In genomic region chr3:116393199-116393598, GRCh38 we compare ENCODE assay signal across 18 cellular contexts. TPM values are rescaled to one million over a fixed set of nuclear protein-coding genes. Genes with fewer than 3 reads are reported as not detected.
DNase-seq lines count a peak whose midpoint lies in the region; ATAC-seq, FAIRE-seq and TF ChIP-seq lines count a peak whose summit lies in the region.
"Had no signal": no experiment of that assay in that cellular context is flagged by ENCODE, and none has a peak within 500 bp of the region (broad histone marks: within the 10 kb centered on the region; RNA-seq: fewer than 3 reads in every experiment).

No MANE protein-coding gene starts in this region.

- no peaks in the 10 kb centered on the region; a peak in 1 of 5 replicates for H3K9me3 Mint-ChIP-seq in H9
- H3K9me3 Mint-ChIP-seq in astrocyte (ENCODE audit: unreplicated experiment): no peaks in the 10 kb centered on the region
- no peaks in the 10 kb centered on the region for H3K9me3 Mint-ChIP-seq in neural progenitor cell

- no peak for DNase-seq in H9
- no peak for DNase-seq in astrocyte (ENCODE audit: low read depth)
- DNase-seq in neural progenitor cell (ENCODE audit: low spot score): no peak
- peak; percentile 60 for DNase-seq in spleen
- DNase-seq in T-helper 1 cell: no peak
- DNase-seq: BE2C; C1 segment of cervical spinal cord; Caco-2; CD4-positive, CD25-positive, alpha-beta regulatory T cell; DMS79 treated with DMSO at 0.1 percent for 48 hours; GF-D8; GM23248 had no signal

- H3K4me2 ChIP-seq in H9 (ENCODE audit: insufficient read depth, insufficient read length, low read length): no peak overlapping the region
- no peak overlapping the region for H3K4me2 ChIP-seq in astrocyte (ENCODE audit: low read length)
- no peak overlapping the region for H3K4me2 ChIP-seq in neural progenitor cell
- H3K4me2 ChIP-seq: KMS-11 had no signal

- H3K27ac Mint-ChIP-seq in H9 (peak overlapping the region in 2 of 3 experiments; percentile 34 to 76; a peak in 1 of 7 replicates), astrocyte (ENCODE audit: unreplicated experiment) (peak overlapping the region; percentile 43), neural progenitor cell (peak overlapping the region; percentile 22)
- H3K27ac Mint-ChIP-seq: CD4-positive, CD25-positive, alpha-beta regulatory T cell had no signal

- no peak for ATAC-seq in GM19351 (IDR thresholded peaks at IDR 0.05; ENCODE audit: unreplicated experiment)
- ATAC-seq in GM21390 (IDR thresholded peaks at IDR 0.05; ENCODE audit: unreplicated experiment): no peak
- ATAC-seq: HCT116 had no signal

- no peak overlapping the region for H3K18ac ChIP-seq in H9 (ENCODE audit: insufficient read length, low read depth, low read length)

- H3K9me3 ChIP-seq in H9 (ENCODE audit: control insufficient read depth, low read depth, low read length): no peaks in the 10 kb centered on the region
- H3K9me3 ChIP-seq in astrocyte (ENCODE audit: insufficient read depth, low read depth, low read length): peaks cover 6% of the 10 kb centered on the region
- H3K9me3 ChIP-seq in neural progenitor cell (ENCODE audit: low read depth): no peaks in the 10 kb centered on the region
- H3K9me3 ChIP-seq in spleen: peaks cover 0 to 28% (median 8%) of the 10 kb centered on the region in 8 donors
- H3K9me3 ChIP-seq: BE2C, Caco-2 had no signal

- H3K14ac ChIP-seq in H9 (ENCODE audit: insufficient read depth, low read length): no peak overlapping the region

- TF ChIP-seq CTCF in H9 (conservative IDR thresholded peaks at IDR 0.05) (no peak), astrocyte (IDR thresholded peaks at IDR 0.05; ENCODE audit: insufficient read depth, low read depth, low read length) (no peak), neural progenitor cell (IDR thresholded peaks at IDR 0.05) (no peak), spleen (IDR thresholded peaks at IDR 0.05 in 8 of 11, conservative IDR thresholded peaks at IDR 0.05 in 3 of 11) (no peak)

- no peak overlapping the region for H2AFZ ChIP-seq in H9 (ENCODE audit: low read length)
- no peak overlapping the region for H2AFZ ChIP-seq in astrocyte (ENCODE audit: low read depth, low read length)
- H2AFZ ChIP-seq in neural progenitor cell (replicated peaks): no peak overlapping the region
- H2AFZ ChIP-seq: GM23248 had no signal

- H3K23me2 ChIP-seq in H9 (ENCODE audit: insufficient read length, low read depth, low read length, poor library complexity, severe bottlenecking): no peaks in the 10 kb centered on the region

- H4K20me1 ChIP-seq in H9 (ENCODE audit: control insufficient read depth, insufficient read depth, insufficient read length): no peaks in the 10 kb centered on the region
- H4K20me1 ChIP-seq in astrocyte (ENCODE audit: insufficient read depth, low read length): no peaks in the 10 kb centered on the region
- no peaks in the 10 kb centered on the region for H4K20me1 ChIP-seq in neural progenitor cell (ENCODE audit: low read depth)

- H3K4ac ChIP-seq in H9 (ENCODE audit: low read depth, low read length): no peak overlapping the region

- H2BK120ac ChIP-seq in H9 (ENCODE audit: low read depth, low read length, poor library complexity, severe bottlenecking): no peak overlapping the region

- no peak overlapping the region for H4K8ac ChIP-seq in H9 (replicated peaks; ENCODE audit: insufficient read length, low read depth, low read length)

- no peak overlapping the region for H2BK15ac ChIP-seq in H9 (ENCODE audit: low read depth, low read length)

- no peak overlapping the region for H2BK20ac ChIP-seq in H9 (ENCODE audit: low read depth, low read length, poor library complexity, severe bottlenecking)

- H3K79me1 ChIP-seq in H9 (ENCODE audit: insufficient read depth, low read depth, low read length, poor library complexity, severe bottlenecking): no peaks in the 10 kb centered on the region

- H3K79me2 ChIP-seq in H9 (ENCODE audit: insufficient read depth, low read length): no peaks in the 10 kb centered on the region
- no peaks in the 10 kb centered on the region for H3K79me2 ChIP-seq in astrocyte (ENCODE audit: insufficient read depth, low read length)
- H3K79me2 ChIP-seq in neural progenitor cell (ENCODE audit: low read depth): no peaks in the 10 kb centered on the region

- H3K56ac ChIP-seq in H9 (ENCODE audit: insufficient read length, low read depth, low read length): no peak overlapping the region

- H3K23ac ChIP-seq in H9 (ENCODE audit: insufficient read length, low read depth, low read length): no peak overlapping the region

- H3F3A ChIP-seq in neural progenitor cell (ENCODE audit: low read depth): no peaks in the 10 kb centered on the region

- no peaks in the 10 kb centered on the region; the same call in 1 of the 2 replicates for H3K27me3 Mint-ChIP-seq in H9 (ENCODE audit: low read depth)
- H3K27me3 Mint-ChIP-seq in astrocyte (ENCODE audit: low read depth, unreplicated experiment): no peaks in the 10 kb centered on the region
- no peaks in the 10 kb centered on the region for H3K27me3 Mint-ChIP-seq in neural progenitor cell (ENCODE audit: insufficient read depth, low read depth)
- H3K27me3 Mint-ChIP-seq: CD4-positive, CD25-positive, alpha-beta regulatory T cell had no signal

- no peaks in the 10 kb centered on the region for H3K27me3 ChIP-seq in H9 (ENCODE audit: insufficient read depth, low read length)
- no peaks in the 10 kb centered on the region for H3K27me3 ChIP-seq in astrocyte (ENCODE audit: insufficient read depth, low read length)
- H3K27me3 ChIP-seq in neural progenitor cell: no peaks in the 10 kb centered on the region
- H3K27me3 ChIP-seq in spleen (replicated peaks in 1 of 7): no peaks in the 10 kb centered on the region
- H3K27me3 ChIP-seq: BE2C had no signal

- TF ChIP-seq POLR2A in spleen (IDR thresholded peaks at IDR 0.05): no peak

- H4K5ac ChIP-seq in H9 (ENCODE audit: insufficient read length, low read depth, low read length): no peak overlapping the region

- no CpG with 5 or more reads among the region's 3 CpGs for WGBS in H9 (ENCODE audit: extremely low coverage, insufficient read length, low lambda C conversion rate)
- 56 to 97% (median 80%) methylated on average over 2 to 3 of the region's 3 CpGs for WGBS in spleen, 5 donors

- H3K4me3 ChIP-seq in astrocyte (ENCODE audit: insufficient read depth, low read depth, low read length) (no peak overlapping the region), neural progenitor cell (no peak overlapping the region), spleen (no peak overlapping the region)
- H3K4me3 ChIP-seq: GM23248 had no signal

- no peak overlapping the region for H2AK5ac ChIP-seq in H9 (ENCODE audit: insufficient read length, low read length)

- no peaks in the 10 kb centered on the region for H3K36me3 Mint-ChIP-seq in H9 (ENCODE audit: insufficient read depth in 1 of 3, low read depth in 3 of 3)
- peaks cover 2% of the 10 kb centered on the region for H3K36me3 Mint-ChIP-seq in astrocyte (ENCODE audit: low read depth, unreplicated experiment)
- no peaks in the 10 kb centered on the region for H3K36me3 Mint-ChIP-seq in neural progenitor cell
- H3K36me3 Mint-ChIP-seq: CD4-positive, CD25-positive, alpha-beta regulatory T cell had no signal

- peaks cover 20 to 21% of the 10 kb centered on the region in 2 experiments for H3K4me1 Mint-ChIP-seq in H9
- H3K4me1 Mint-ChIP-seq in astrocyte (ENCODE audit: low read depth, unreplicated experiment): peaks cover 7% of the 10 kb centered on the region
- peaks cover 18% of the 10 kb centered on the region for H3K4me1 Mint-ChIP-seq in neural progenitor cell
- H3K4me1 Mint-ChIP-seq: CD4-positive, CD25-positive, alpha-beta regulatory T cell had no signal

- no peak overlapping the region for H3T11ph ChIP-seq in H9 (ENCODE audit: low read length)

- no peak for FAIRE-seq in astrocyte (lab: Jason Lieb, UNC)
- FAIRE-seq: D721Med, H54 had no signal

- intact Hi-C loops in spleen (cut with DNase I; ENCODE audit: low total_unique reads): no loop called here

- H3K4me1 ChIP-seq in H9 (ENCODE audit: insufficient read depth, low read length): peaks cover 9% of the 10 kb centered on the region; the same call in 1 of the 2 replicates
- no peaks in the 10 kb centered on the region for H3K4me1 ChIP-seq in astrocyte (ENCODE audit: insufficient read depth, low read length)
- peaks cover 8% of the 10 kb centered on the region for H3K4me1 ChIP-seq in neural progenitor cell
- no peaks in the 10 kb centered on the region for H3K4me1 ChIP-seq in spleen
- H3K4me1 ChIP-seq: BE2C, Caco-2 had no signal

- no peak overlapping the region for H2BK5ac ChIP-seq in H9 (ENCODE audit: insufficient read length, low read length)

- H3K9ac ChIP-seq in H9 (ENCODE audit: extremely low read depth, insufficient read length, low read length): no peak overlapping the region
- H3K9ac ChIP-seq in astrocyte (ENCODE audit: low read length): no peak overlapping the region
- H3K9ac ChIP-seq in neural progenitor cell: no peak overlapping the region
- H3K9ac ChIP-seq: GM23248, KMS-11 had no signal

- H4K91ac ChIP-seq in H9 (ENCODE audit: insufficient read length, low read depth, low read length): no peak overlapping the region

- H3K36me3 ChIP-seq in astrocyte (ENCODE audit: insufficient read depth, low read length) (no peaks in the 10 kb centered on the region), neural progenitor cell (no peaks in the 10 kb centered on the region), spleen (no peaks in the 10 kb centered on the region)
- H3K36me3 ChIP-seq: BE2C had no signal

- H3K27ac ChIP-seq in H9 (ENCODE audit: insufficient read length, low read depth, low read length) (no peak overlapping the region), astrocyte (ENCODE audit: low read depth, low read length) (no peak overlapping the region), neural progenitor cell (no peak overlapping the region), spleen (no peak overlapping the region)
- H3K27ac ChIP-seq: GM23248, KMS-11 had no signal

- no peak overlapping the region for H2BK12ac ChIP-seq in H9 (ENCODE audit: insufficient read length, low read depth, low read length)

- no peak overlapping the region for H3K4me3 Mint-ChIP-seq in H9
- H3K4me3 Mint-ChIP-seq in astrocyte (ENCODE audit: unreplicated experiment): no peak overlapping the region
- H3K4me3 Mint-ChIP-seq in neural progenitor cell: peak overlapping the region; percentile 54
- H3K4me3 Mint-ChIP-seq: CD4-positive, CD25-positive, alpha-beta regulatory T cell had no signal

RNA-seq across cellular contexts. Expression of gene LSAMP, which starts 52.1 kb away (rescaled TPM):
- 0.66 and 0.90 TPM in 2 replicates for total RNA-seq in H9 (2021)
- 16.0 and 16.4 TPM in 2 replicates for total RNA-seq in astrocyte
- 13.3 and 18.0 TPM in 2 replicates for total RNA-seq in neural progenitor cell (ENCODE audit: low replicate concordance)
- total RNA-seq in spleen: 1 to 10 TPM in 6 of 7 donors, under 1 TPM in 1; 0.98 to 6.8 (median 1.5) TPM
- 1 to 10 TPM in 1 of 3 donors, under 1 TPM in 2; 0.45 to 1.2 (median 0.57) TPM for polyA plus RNA-seq in spleen
- total RNA-seq: Caco-2; CD4-positive, CD25-positive, alpha-beta regulatory T cell had no signal
- polyA plus RNA-seq: CD4-positive, CD25-positive, alpha-beta regulatory T cell had no signal
